1 cellular context compared by ENCODE assay signal in the genomic region with DNA sequence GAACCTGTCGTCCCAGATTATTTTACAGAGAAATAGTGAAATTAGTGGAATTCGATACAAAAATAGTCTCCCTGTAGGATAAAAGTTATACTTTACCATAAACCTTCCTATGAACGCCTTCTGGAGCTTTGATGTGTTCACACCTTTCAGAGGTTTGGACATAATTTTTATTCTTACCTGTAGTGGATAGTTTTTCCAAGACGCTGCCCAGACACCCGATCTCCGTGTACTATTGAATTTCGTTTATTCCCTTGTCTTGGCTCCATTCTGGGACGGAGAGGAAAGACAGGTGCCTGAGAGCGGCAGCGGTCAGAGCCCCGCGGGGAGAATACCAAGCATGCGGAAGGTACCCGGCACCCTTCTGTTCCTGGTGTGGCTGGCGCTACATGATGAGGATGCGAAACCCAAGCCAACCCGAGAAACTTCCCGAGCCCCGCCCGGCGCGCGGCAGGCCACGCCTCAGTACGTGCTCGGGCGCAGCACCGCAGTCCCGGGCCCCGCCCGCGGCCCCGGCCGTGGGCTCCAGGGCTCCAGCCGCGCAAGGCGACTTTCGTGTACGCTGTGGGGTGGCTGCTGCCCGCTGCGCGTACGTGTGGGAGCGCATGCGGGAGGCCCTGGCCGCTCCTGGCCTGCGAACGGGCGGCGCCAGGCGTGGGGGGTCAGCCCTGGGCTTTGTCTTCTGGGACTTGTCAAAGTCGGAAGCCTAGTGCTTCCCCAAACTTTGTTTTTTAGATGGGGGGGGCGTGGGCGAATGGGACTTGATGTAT.
TF ChIP-seq lines count a peak whose summit lies in the region.

No MANE protein-coding gene starts in this region.

TF ChIP-seq in SK-N-SH treated with all-trans-retinoic acid at 6 μM for 48 hours, 23 proteins besides CTCF, POLR2A, EP300 and RAD21 (continued from another document):
- TF ChIP-seq, protein P1, sequence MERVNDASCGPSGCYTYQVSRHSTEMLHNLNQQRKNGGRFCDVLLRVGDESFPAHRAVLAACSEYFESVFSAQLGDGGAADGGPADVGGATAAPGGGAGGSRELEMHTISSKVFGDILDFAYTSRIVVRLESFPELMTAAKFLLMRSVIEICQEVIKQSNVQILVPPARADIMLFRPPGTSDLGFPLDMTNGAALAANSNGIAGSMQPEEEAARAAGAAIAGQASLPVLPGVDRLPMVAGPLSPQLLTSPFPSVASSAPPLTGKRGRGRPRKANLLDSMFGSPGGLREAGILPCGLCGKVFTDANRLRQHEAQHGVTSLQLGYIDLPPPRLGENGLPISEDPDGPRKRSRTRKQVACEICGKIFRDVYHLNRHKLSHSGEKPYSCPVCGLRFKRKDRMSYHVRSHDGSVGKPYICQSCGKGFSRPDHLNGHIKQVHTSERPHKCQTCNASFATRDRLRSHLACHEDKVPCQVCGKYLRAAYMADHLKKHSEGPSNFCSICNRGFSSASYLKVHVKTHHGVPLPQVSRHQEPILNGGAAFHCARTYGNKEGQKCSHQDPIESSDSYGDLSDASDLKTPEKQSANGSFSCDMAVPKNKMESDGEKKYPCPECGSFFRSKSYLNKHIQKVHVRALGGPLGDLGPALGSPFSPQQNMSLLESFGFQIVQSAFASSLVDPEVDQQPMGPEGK (CRISPR knock-in tag; IDR thresholded peaks at IDR 0.05; ENCODE audit: borderline replicate concordance): no peak
- TF ChIP-seq ZNF565 (CRISPR knock-in tag; conservative IDR thresholded peaks at IDR 0.05; ENCODE audit: low read depth) (no peak), RARB (CRISPR knock-in tag; IDR thresholded peaks at IDR 0.05) (no peak), GLIS3 (CRISPR knock-in tag; IDR thresholded peaks at IDR 0.05) (no peak), PPARA (CRISPR knock-in tag; IDR thresholded peaks at IDR 0.05; ENCODE audit: borderline replicate concordance) (no peak), TOX (CRISPR knock-in tag; IDR thresholded peaks at IDR 0.05; ENCODE audit: borderline replicate concordance) (no peak), BACH2 (CRISPR knock-in tag; IDR thresholded peaks at IDR 0.05; ENCODE audit: borderline replicate concordance) (no peak)
- TF ChIP-seq, protein P2, sequence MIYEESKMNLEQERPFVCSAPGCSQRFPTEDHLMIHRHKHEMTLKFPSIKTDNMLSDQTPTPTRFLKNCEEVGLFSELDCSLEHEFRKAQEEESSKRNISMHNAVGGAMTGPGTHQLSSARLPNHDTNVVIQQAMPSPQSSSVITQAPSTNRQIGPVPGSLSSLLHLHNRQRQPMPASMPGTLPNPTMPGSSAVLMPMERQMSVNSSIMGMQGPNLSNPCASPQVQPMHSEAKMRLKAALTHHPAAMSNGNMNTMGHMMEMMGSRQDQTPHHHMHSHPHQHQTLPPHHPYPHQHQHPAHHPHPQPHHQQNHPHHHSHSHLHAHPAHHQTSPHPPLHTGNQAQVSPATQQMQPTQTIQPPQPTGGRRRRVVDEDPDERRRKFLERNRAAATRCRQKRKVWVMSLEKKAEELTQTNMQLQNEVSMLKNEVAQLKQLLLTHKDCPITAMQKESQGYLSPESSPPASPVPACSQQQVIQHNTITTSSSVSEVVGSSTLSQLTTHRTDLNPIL (CRISPR knock-in tag; IDR thresholded peaks at IDR 0.05; ENCODE audit: low read depth): no peak
TF ChIP-seq in SK-N-SH treated with all-trans-retinoic acid at 6 μM for 48 hours: peak in this region for 0.
